In genomic region chr5:143524338-143524929, GRCh38 we compare ENCODE assay signal across 15 cellular contexts.
DNase-seq lines count a peak whose midpoint lies in the region; ATAC-seq and TF ChIP-seq lines count a peak whose summit lies in the region.
"Had no signal": no experiment of that assay in that cellular context is flagged by ENCODE, and none has a peak within 500 bp of the region (broad histone marks: within the 10 kb centered on the region; RNA-seq: fewer than 3 reads in every experiment).

No MANE protein-coding gene starts in this region.

- DNase-seq in DMS 273 treated with DMSO at 0.1 percent for 48 hours (lab: John Stamatoyannopoulos, UW) (peak; percentile 50), inferior parietal cortex (ENCODE audit: extremely low spot score) (peak; percentile 58), Caco-2 (no peak), NCI-H69 (lab: John Stamatoyannopoulos, UW) (no peak), KG1 (lab: John Stamatoyannopoulos, UW) (no peak)
- DNase-seq: COR-L47, DMS53, NCI-H187, NCI-H345, NCI-H526 treated with DMSO at 0.1 percent for 48 hours, RPMI8226, SIG-M5 had no signal

- intact Hi-C loops in Caco-2 (cut with micrococcal nuclease; ENCODE audit: unreplicated experiment), result no loop called here

- H3K9me3 Mint-ChIP-seq in Caco-2 (ENCODE audit: unreplicated experiment), result no peaks in the 10 kb centered on the region
- H3K9me3 Mint-ChIP-seq: IgD-negative memory B cell had no signal

- no peaks in the 10 kb centered on the region for H3K27me3 Mint-ChIP-seq in Caco-2 (ENCODE audit: insufficient read depth, unreplicated experiment)
- H3K27me3 Mint-ChIP-seq: IgD-negative memory B cell had no signal

- H2AFZ ChIP-seq in OCI-LY3 (ENCODE audit: low read depth, low read length), result no peak overlapping the region

- H3K4me2 ChIP-seq in OCI-LY3 (ENCODE audit: low read length), result peak overlapping the region; percentile 70

- H3K27me3 ChIP-seq in OCI-LY3 (ENCODE audit: low read depth, low read length) (no peaks in the 10 kb centered on the region), Caco-2 (replicated peaks; ENCODE audit: control insufficient read depth, insufficient read depth, low read length) (no peaks in the 10 kb centered on the region)

- H3K79me2 ChIP-seq in OCI-LY3 (ENCODE audit: low read length), result no peaks in the 10 kb centered on the region

- H3K9me3 ChIP-seq in OCI-LY3 (ENCODE audit: insufficient read depth, low read length) (no peaks in the 10 kb centered on the region), Caco-2 (no peaks in the 10 kb centered on the region)

- no TSS peak for BruUV-seq in Caco-2 (replicated peaks; lab: Mats Ljungman, UMichigan)

- no peaks in the 10 kb centered on the region for H4K20me1 ChIP-seq in OCI-LY3 (ENCODE audit: insufficient read depth, low read length)

- H3K4me3 ChIP-seq in OCI-LY3 (ENCODE audit: low read length) (no peak overlapping the region), Caco-2 (ENCODE audit: low read depth, low read length) (no peak overlapping the region)

- H3K4me3 Mint-ChIP-seq in Caco-2 (ENCODE audit: unreplicated experiment), result no peak overlapping the region
- H3K4me3 Mint-ChIP-seq: IgD-negative memory B cell had no signal

- no peak overlapping the region for H3K27ac Mint-ChIP-seq in Caco-2 (ENCODE audit: unreplicated experiment)
- H3K27ac Mint-ChIP-seq: IgD-negative memory B cell had no signal

- no peak overlapping the region for H3K27ac ChIP-seq in OCI-LY3 (ENCODE audit: low read length)

- no peaks in the 10 kb centered on the region for H3K4me1 Mint-ChIP-seq in Caco-2 (ENCODE audit: low read depth, unreplicated experiment)
- H3K4me1 Mint-ChIP-seq: IgD-negative memory B cell had no signal

- peak; percentile 61 for ATAC-seq in GM21786 (IDR thresholded peaks at IDR 0.05; ENCODE audit: unreplicated experiment)

- H3K4me1 ChIP-seq in OCI-LY3 (ENCODE audit: low read length) (peaks cover 46% of the 10 kb centered on the region), Caco-2 (no peaks in the 10 kb centered on the region)

- no peaks in the 10 kb centered on the region for H3K36me3 Mint-ChIP-seq in Caco-2 (ENCODE audit: insufficient read depth, unreplicated experiment)
- H3K36me3 Mint-ChIP-seq: IgD-negative memory B cell had no signal

- CTCF ChIA-PET in Caco-2 (lab: Charles Lee), result no interaction called here

- H3K36me3 ChIP-seq in OCI-LY3 (replicated peaks; ENCODE audit: low read depth, low read length) (no peaks in the 10 kb centered on the region), Caco-2 (ENCODE audit: control insufficient read depth, insufficient read depth, low read length) (no peaks in the 10 kb centered on the region)

- no peak overlapping the region for H3K9ac ChIP-seq in OCI-LY3 (ENCODE audit: low read length)

- TF ChIP-seq CTCF in OCI-LY3 (IDR thresholded peaks at IDR 0.05; ENCODE audit: low read depth, low read length) (no peak), Caco-2 (IDR thresholded peaks at IDR 0.05; ENCODE audit: insufficient read depth in 1 of 2, low read depth in 1 of 2, low read length in 1 of 2, severe bottlenecking in 1 of 2, unreplicated experiment in 1 of 2) (no peak)

- POLR2A ChIA-PET in Caco-2 (lab: Charles Lee), result no interaction called here

Comparison
In these comparisons a context has a peak if more than half of its experiments do, and no peak if none do; other contexts are left out.
1. DNase-seq: peak in DMS 273 treated with DMSO at 0.1 percent for 48 hours (single experiment) and inferior parietal cortex (single experiment); none in Caco-2 (0 of 2), NCI-H69 (single experiment) and KG1 (single experiment).